ENCODE assay signal across 1 cellular context in genomic region chr16:85316321-85316919, GRCh38.
TF ChIP-seq lines count a peak whose summit lies in the region.

No MANE protein-coding gene starts in this region.

TF ChIP-seq in K562, 482 proteins besides CTCF, POLR2A, EP300 and RAD21 (continued from another document and continues in another):
- TF ChIP-seq TCF15 (CRISPR knock-in tag; IDR thresholded peaks at IDR 0.05) (0 out of 2 replicates have a peak, but pooled peaks have one; percentile 52), TAF7 (tag; IDR thresholded peaks at IDR 0.05) (no peak), MITF (IDR thresholded peaks at IDR 0.05) (no peak), RB1 (IDR thresholded peaks at IDR 0.05; ENCODE audit: low read depth) (peak; percentile 89), E2F8 (IDR thresholded peaks at IDR 0.05; ENCODE audit: low read depth, partially characterized antibody) (no peak), ZNF316 (IDR thresholded peaks at IDR 0.05) (no peak), ZBTB17 (CRISPR knock-in tag; IDR thresholded peaks at IDR 0.05) (no peak), HBP1 (CRISPR knock-in tag; IDR thresholded peaks at IDR 0.05) (no peak), SAP30 (IDR thresholded peaks at IDR 0.05; ENCODE audit: borderline replicate concordance, insufficient read depth, low read depth, low read length, poor library complexity, severe bottlenecking) (no peak), ZNF76 (CRISPR knock-in tag; IDR thresholded peaks at IDR 0.05; ENCODE audit: borderline replicate concordance) (no peak), ZKSCAN3 (CRISPR knock-in tag; IDR thresholded peaks at IDR 0.05) (no peak), RNF219 (CRISPR knock-in tag; IDR thresholded peaks at IDR 0.05) (no peak), MEF2D (tag; conservative IDR thresholded peaks at IDR 0.05; ENCODE audit: low read depth) (no peak), TCF7 (IDR thresholded peaks at IDR 0.05; ENCODE audit: borderline replicate concordance) (peak; percentile 88), HSF4 (CRISPR knock-in tag; IDR thresholded peaks at IDR 0.05; ENCODE audit: borderline replicate concordance) (0 out of 2 replicates have a peak, but pooled peaks have one; percentile 3), CTBP1 (IDR thresholded peaks at IDR 0.05; ENCODE audit: borderline replicate concordance) (peak; percentile 80), BRD9 (IDR thresholded peaks at IDR 0.05; ENCODE audit: low read depth, partially characterized antibody) (peak; percentile 60), TCF7L2 (IDR thresholded peaks at IDR 0.05; ENCODE audit: low read depth, low read length) (no peak), HMG20B (CRISPR knock-in tag; IDR thresholded peaks at IDR 0.05) (no peak), DDX20 (tag; IDR thresholded peaks at IDR 0.05; ENCODE audit: low read depth) (no peak), PTBP1 (IDR thresholded peaks at IDR 0.05; ENCODE audit: low read depth, low read length) (no peak), POLR2AphosphoS5 (IDR thresholded peaks at IDR 0.05; ENCODE audit: control insufficient read depth, insufficient read depth, low read depth, low read length) (no peak), CREB1 (IDR thresholded peaks at IDR 0.05) (no peak), CREB1 (CRISPR knock-in tag; IDR thresholded peaks at IDR 0.05) (no peak; the same call in 1 of the 2 replicates), RFX5 (IDR thresholded peaks at IDR 0.05; ENCODE audit: low read depth, low read length) (no peak), MAZ (CRISPR knock-in tag; conservative IDR thresholded peaks at IDR 0.05 in 1 of 2, IDR thresholded peaks at IDR 0.05 in 1 of 2) (peak; percentile 61 to 87; a peak in 3 of 4 replicates), ESRRA (IDR thresholded peaks at IDR 0.05; ENCODE audit: borderline replicate concordance, low read depth) (peak; percentile 76; the same call in 1 of the 2 replicates), KAT2B (IDR thresholded peaks at IDR 0.05; ENCODE audit: low read depth, low read length) (no peak), SRSF7 (optimal IDR thresholded peaks at IDR 0.05; ENCODE audit: low read depth, low read length) (no peak), ZNF830 (CRISPR knock-in tag; IDR thresholded peaks at IDR 0.05) (no peak), ZNF23 (CRISPR knock-in tag; IDR thresholded peaks at IDR 0.05) (no peak), CBFA2T2 (conservative IDR thresholded peaks at IDR 0.05) (0 out of 2 replicates have a peak, but pooled peaks have one; percentile 14), GABPB1 (CRISPR knock-in tag; IDR thresholded peaks at IDR 0.05) (0 out of 2 replicates have a peak, but pooled peaks have one; percentile 41), JUND (IDR thresholded peaks at IDR 0.05; ENCODE audit: borderline replicate concordance, low read depth, low read length) (peak; percentile 74), JUND (tag; IDR thresholded peaks at IDR 0.05; ENCODE audit: borderline replicate concordance, low read depth, low read length) (no peak; the same call in 2 of the 3 replicates), KLF13 (tag; IDR thresholded peaks at IDR 0.05; ENCODE audit: borderline replicate concordance, low read depth) (no peak), ZFP36 (IDR thresholded peaks at IDR 0.05; ENCODE audit: low read depth, low read length, partially characterized antibody) (peak; percentile 58), GATAD2A (IDR thresholded peaks at IDR 0.05) (no peak), ZNF444 (CRISPR knock-in tag; IDR thresholded peaks at IDR 0.05) (no peak), STAT5B (CRISPR knock-in tag; IDR thresholded peaks at IDR 0.05) (no peak), CEBPG (CRISPR knock-in tag; IDR thresholded peaks at IDR 0.05) (no peak), CEBPG (tag; conservative IDR thresholded peaks at IDR 0.05 in 1 of 2, IDR thresholded peaks at IDR 0.05 in 1 of 2) (no peak), HMGN3 (IDR thresholded peaks at IDR 0.05; ENCODE audit: borderline replicate concordance, extremely low read depth, insufficient read length, low read depth, low read length) (peak; percentile 28), GTF2A2 (tag; IDR thresholded peaks at IDR 0.05) (no peak), ZNF41 (CRISPR knock-in tag; conservative IDR thresholded peaks at IDR 0.05) (no peak), HNRNPK (IDR thresholded peaks at IDR 0.05; ENCODE audit: low read depth, low read length, poor library complexity, severe bottlenecking) (no peak)
- TF ChIP-seq, protein P1, sequence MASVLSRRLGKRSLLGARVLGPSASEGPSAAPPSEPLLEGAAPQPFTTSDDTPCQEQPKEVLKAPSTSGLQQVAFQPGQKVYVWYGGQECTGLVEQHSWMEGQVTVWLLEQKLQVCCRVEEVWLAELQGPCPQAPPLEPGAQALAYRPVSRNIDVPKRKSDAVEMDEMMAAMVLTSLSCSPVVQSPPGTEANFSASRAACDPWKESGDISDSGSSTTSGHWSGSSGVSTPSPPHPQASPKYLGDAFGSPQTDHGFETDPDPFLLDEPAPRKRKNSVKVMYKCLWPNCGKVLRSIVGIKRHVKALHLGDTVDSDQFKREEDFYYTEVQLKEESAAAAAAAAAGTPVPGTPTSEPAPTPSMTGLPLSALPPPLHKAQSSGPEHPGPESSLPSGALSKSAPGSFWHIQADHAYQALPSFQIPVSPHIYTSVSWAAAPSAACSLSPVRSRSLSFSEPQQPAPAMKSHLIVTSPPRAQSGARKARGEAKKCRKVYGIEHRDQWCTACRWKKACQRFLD (CRISPR knock-in tag; IDR thresholded peaks at IDR 0.05), result no peak
- TF ChIP-seq, protein P2, sequence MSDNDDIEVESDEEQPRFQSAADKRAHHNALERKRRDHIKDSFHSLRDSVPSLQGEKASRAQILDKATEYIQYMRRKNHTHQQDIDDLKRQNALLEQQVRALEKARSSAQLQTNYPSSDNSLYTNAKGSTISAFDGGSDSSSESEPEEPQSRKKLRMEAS (CRISPR knock-in tag; IDR thresholded peaks at IDR 0.05), result peak; percentile 94
- TF ChIP-seq, protein P3, sequence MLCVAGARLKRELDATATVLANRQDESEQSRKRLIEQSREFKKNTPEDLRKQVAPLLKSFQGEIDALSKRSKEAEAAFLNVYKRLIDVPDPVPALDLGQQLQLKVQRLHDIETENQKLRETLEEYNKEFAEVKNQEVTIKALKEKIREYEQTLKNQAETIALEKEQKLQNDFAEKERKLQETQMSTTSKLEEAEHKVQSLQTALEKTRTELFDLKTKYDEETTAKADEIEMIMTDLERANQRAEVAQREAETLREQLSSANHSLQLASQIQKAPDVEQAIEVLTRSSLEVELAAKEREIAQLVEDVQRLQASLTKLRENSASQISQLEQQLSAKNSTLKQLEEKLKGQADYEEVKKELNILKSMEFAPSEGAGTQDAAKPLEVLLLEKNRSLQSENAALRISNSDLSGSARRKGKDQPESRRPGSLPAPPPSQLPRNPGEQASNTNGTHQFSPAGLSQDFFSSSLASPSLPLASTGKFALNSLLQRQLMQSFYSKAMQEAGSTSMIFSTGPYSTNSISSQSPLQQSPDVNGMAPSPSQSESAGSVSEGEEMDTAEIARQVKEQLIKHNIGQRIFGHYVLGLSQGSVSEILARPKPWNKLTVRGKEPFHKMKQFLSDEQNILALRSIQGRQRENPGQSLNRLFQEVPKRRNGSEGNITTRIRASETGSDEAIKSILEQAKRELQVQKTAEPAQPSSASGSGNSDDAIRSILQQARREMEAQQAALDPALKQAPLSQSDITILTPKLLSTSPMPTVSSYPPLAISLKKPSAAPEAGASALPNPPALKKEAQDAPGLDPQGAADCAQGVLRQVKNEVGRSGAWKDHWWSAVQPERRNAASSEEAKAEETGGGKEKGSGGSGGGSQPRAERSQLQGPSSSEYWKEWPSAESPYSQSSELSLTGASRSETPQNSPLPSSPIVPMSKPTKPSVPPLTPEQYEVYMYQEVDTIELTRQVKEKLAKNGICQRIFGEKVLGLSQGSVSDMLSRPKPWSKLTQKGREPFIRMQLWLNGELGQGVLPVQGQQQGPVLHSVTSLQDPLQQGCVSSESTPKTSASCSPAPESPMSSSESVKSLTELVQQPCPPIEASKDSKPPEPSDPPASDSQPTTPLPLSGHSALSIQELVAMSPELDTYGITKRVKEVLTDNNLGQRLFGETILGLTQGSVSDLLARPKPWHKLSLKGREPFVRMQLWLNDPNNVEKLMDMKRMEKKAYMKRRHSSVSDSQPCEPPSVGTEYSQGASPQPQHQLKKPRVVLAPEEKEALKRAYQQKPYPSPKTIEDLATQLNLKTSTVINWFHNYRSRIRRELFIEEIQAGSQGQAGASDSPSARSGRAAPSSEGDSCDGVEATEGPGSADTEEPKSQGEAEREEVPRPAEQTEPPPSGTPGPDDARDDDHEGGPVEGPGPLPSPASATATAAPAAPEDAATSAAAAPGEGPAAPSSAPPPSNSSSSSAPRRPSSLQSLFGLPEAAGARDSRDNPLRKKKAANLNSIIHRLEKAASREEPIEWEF (CRISPR knock-in tag; IDR thresholded peaks at IDR 0.05), result no peak
- TF ChIP-seq, protein P4, sequence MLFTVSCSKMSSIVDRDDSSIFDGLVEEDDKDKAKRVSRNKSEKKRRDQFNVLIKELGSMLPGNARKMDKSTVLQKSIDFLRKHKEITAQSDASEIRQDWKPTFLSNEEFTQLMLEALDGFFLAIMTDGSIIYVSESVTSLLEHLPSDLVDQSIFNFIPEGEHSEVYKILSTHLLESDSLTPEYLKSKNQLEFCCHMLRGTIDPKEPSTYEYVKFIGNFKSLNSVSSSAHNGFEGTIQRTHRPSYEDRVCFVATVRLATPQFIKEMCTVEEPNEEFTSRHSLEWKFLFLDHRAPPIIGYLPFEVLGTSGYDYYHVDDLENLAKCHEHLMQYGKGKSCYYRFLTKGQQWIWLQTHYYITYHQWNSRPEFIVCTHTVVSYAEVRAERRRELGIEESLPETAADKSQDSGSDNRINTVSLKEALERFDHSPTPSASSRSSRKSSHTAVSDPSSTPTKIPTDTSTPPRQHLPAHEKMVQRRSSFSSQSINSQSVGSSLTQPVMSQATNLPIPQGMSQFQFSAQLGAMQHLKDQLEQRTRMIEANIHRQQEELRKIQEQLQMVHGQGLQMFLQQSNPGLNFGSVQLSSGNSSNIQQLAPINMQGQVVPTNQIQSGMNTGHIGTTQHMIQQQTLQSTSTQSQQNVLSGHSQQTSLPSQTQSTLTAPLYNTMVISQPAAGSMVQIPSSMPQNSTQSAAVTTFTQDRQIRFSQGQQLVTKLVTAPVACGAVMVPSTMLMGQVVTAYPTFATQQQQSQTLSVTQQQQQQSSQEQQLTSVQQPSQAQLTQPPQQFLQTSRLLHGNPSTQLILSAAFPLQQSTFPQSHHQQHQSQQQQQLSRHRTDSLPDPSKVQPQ (CRISPR knock-in tag; IDR thresholded peaks at IDR 0.05; ENCODE audit: borderline replicate concordance), result no peak
